Comparison of ENCODE assay signal across 14 cellular contexts in genomic region chr11:128326791-128327190, GRCh38.
DNase-seq lines count a peak whose midpoint lies in the region; ATAC-seq lines count a peak whose summit lies in the region.
"Had no signal": no experiment of that assay in that cellular context is flagged by ENCODE, and none has a peak within 500 bp of the region (broad histone marks: within the 10 kb centered on the region; RNA-seq: fewer than 3 reads in every experiment).

No MANE protein-coding gene starts in this region.

- intact Hi-C loops in activated CD4-positive, alpha-beta memory T cell treated with anti-CD3 and anti-CD28 coated beads for 36 hours (cut with micrococcal nuclease), result loop anchor here (5.0 to 10.0 kb wide), 2 partner anchors 99 to 298 kb away; no protein-coding TSS in a partner anchor

- CTCF ChIA-PET in activated CD4-positive, alpha-beta memory T cell treated with anti-CD3 and anti-CD28 coated beads for 36 hours (lab: Charles Lee), result interaction anchor here (1.1 to 6.9 kb wide), 3 partner anchors 11 to 36 kb away, joined by 3 to 53 read pairs (median 49); no protein-coding TSS in a partner anchor

- peaks cover 97% of the 10 kb centered on the region for H3K4me1 Mint-ChIP-seq in activated T-cell treated with anti-CD3 and anti-CD28 coated beads, Interleukin-2, amount 50 U/mL, for 4 hours (ENCODE audit: low read depth)
- peaks cover 95% of the 10 kb centered on the region for H3K4me1 Mint-ChIP-seq in activated CD4-positive, alpha-beta memory T cell treated with anti-CD3 and anti-CD28 coated beads for 36 hours (ENCODE audit: low read depth)
- peaks cover 98% of the 10 kb centered on the region for H3K4me1 Mint-ChIP-seq in activated naive CD8-positive, alpha-beta T cell treated with anti-CD3 and anti-CD28 coated beads, Interleukin-2, amount 50 U/mL, for 24 hours
- peaks cover 53 to 82% of the 10 kb centered on the region in 2 donors for H3K4me1 Mint-ChIP-seq in stimulated activated naive B cell treated with anti-CD40 and anti-IgM and Interleukin-4, amounts not matched to agents 10 μg/mL and 1 μg/mL and 100 μg/mL, for 72 hours

- H3K9me3 Mint-ChIP-seq in activated T-cell treated with anti-CD3 and anti-CD28 coated beads, Interleukin-2, amount 50 U/mL, for 4 hours, result no peaks in the 10 kb centered on the region
- no peaks in the 10 kb centered on the region for H3K9me3 Mint-ChIP-seq in activated CD4-positive, alpha-beta memory T cell treated with anti-CD3 and anti-CD28 coated beads for 36 hours
- no peaks in the 10 kb centered on the region for H3K9me3 Mint-ChIP-seq in activated naive CD8-positive, alpha-beta T cell treated with anti-CD3 and anti-CD28 coated beads, Interleukin-2, amount 50 U/mL, for 24 hours
- H3K9me3 Mint-ChIP-seq in stimulated activated naive B cell treated with anti-CD40 and anti-IgM and Interleukin-4, amounts not matched to agents 10 μg/mL and 1 μg/mL and 100 μg/mL, for 72 hours, result no peaks in the 10 kb centered on the region

- no peaks in the 10 kb centered on the region for H3K36me3 Mint-ChIP-seq in activated T-cell treated with anti-CD3 and anti-CD28 coated beads, Interleukin-2, amount 50 U/mL, for 4 hours (ENCODE audit: insufficient read depth)
- no peaks in the 10 kb centered on the region for H3K36me3 Mint-ChIP-seq in activated CD4-positive, alpha-beta memory T cell treated with anti-CD3 and anti-CD28 coated beads for 36 hours
- H3K36me3 Mint-ChIP-seq in activated naive CD8-positive, alpha-beta T cell treated with anti-CD3 and anti-CD28 coated beads, Interleukin-2, amount 50 U/mL, for 24 hours (ENCODE audit: low read depth), result peaks cover 4% of the 10 kb centered on the region
- H3K36me3 Mint-ChIP-seq in stimulated activated naive B cell treated with anti-CD40 and anti-IgM and Interleukin-4, amounts not matched to agents 10 μg/mL and 1 μg/mL and 100 μg/mL, for 72 hours, result no peaks in the 10 kb centered on the region

- peak in 1 of 2 donors; percentile 6 for ATAC-seq in activated T-cell treated with anti-CD3 and anti-CD28 coated beads, Interleukin-2, amount 50 U/mL, for 4 hours
- ATAC-seq in activated naive CD8-positive, alpha-beta T cell treated with anti-CD3 and anti-CD28 coated beads, Interleukin-2, amount 50 U/mL, for 24 hours, result peak; percentile 17
- ATAC-seq in stimulated activated naive B cell treated with anti-CD40 and anti-IgM and Interleukin-4, amounts not matched to agents 10 μg/mL and 1 μg/mL and 100 μg/mL, for 72 hours (replicated peaks), result no peak
- ATAC-seq: K562 had no signal

- no peak for DNase-seq in activated T-cell treated with anti-CD3 and anti-CD28 coated beads, Interleukin-2, amount 50 U/mL, for 4 hours
- DNase-seq in activated T-cell treated with anti-CD3 and anti-CD28 coated beads for 4 hours (no peak), NCI-H2107 treated with DMSO at 0.1 percent for 48 hours (lab: John Stamatoyannopoulos, UW; ENCODE audit: unreplicated experiment) (no peak)
- peak; percentile 50 for DNase-seq in activated CD4-positive, alpha-beta memory T cell treated with anti-CD3 and anti-CD28 coated beads for 36 hours
- no peak for DNase-seq in activated naive CD8-positive, alpha-beta T cell treated with anti-CD3 and anti-CD28 coated beads, Interleukin-2, amount 50 U/mL, for 24 hours
- no peak for DNase-seq in stimulated activated naive B cell treated with anti-CD40 and anti-IgM and Interleukin-4, amounts not matched to agents 10 μg/mL and 1 μg/mL and 100 μg/mL, for 72 hours
- DNase-seq in activated effector memory CD4-positive, alpha-beta T cell treated with anti-CD3 and anti-CD28 coated beads, Interleukin-2, amount 50 U/mL, for 16 hours, result no peak
- DNase-seq: Caco-2, dermis blood vessel endothelial cell, NCI-H187 treated with DMSO at 0.1 percent for 48 hours, NCI-H446, RPMI8226, tibial artery had no signal

- H3K4me3 Mint-ChIP-seq in activated T-cell treated with anti-CD3 and anti-CD28 coated beads, Interleukin-2, amount 50 U/mL, for 4 hours, result peak overlapping the region; percentile 27
- peak overlapping the region; percentile 31 for H3K4me3 Mint-ChIP-seq in activated CD4-positive, alpha-beta memory T cell treated with anti-CD3 and anti-CD28 coated beads for 36 hours
- peak overlapping the region; percentile 42 for H3K4me3 Mint-ChIP-seq in activated naive CD8-positive, alpha-beta T cell treated with anti-CD3 and anti-CD28 coated beads, Interleukin-2, amount 50 U/mL, for 24 hours
- H3K4me3 Mint-ChIP-seq in stimulated activated naive B cell treated with anti-CD40 and anti-IgM and Interleukin-4, amounts not matched to agents 10 μg/mL and 1 μg/mL and 100 μg/mL, for 72 hours, result no peak overlapping the region

- no peaks in the 10 kb centered on the region for H3K27me3 Mint-ChIP-seq in activated T-cell treated with anti-CD3 and anti-CD28 coated beads, Interleukin-2, amount 50 U/mL, for 4 hours (ENCODE audit: low read depth)
- H3K27me3 Mint-ChIP-seq in activated CD4-positive, alpha-beta memory T cell treated with anti-CD3 and anti-CD28 coated beads for 36 hours, result no peaks in the 10 kb centered on the region
- no peaks in the 10 kb centered on the region for H3K27me3 Mint-ChIP-seq in activated naive CD8-positive, alpha-beta T cell treated with anti-CD3 and anti-CD28 coated beads, Interleukin-2, amount 50 U/mL, for 24 hours
- no peaks in the 10 kb centered on the region for H3K27me3 Mint-ChIP-seq in stimulated activated naive B cell treated with anti-CD40 and anti-IgM and Interleukin-4, amounts not matched to agents 10 μg/mL and 1 μg/mL and 100 μg/mL, for 72 hours

- POLR2A ChIA-PET in activated CD4-positive, alpha-beta memory T cell treated with anti-CD3 and anti-CD28 coated beads for 36 hours (lab: Charles Lee), result interaction anchor here (1.0 to 8.4 kb wide), 4 partner anchors 17 to 301 kb away, joined by 3 to 93 read pairs (median 42); no protein-coding TSS in a partner anchor

- peak overlapping the region; percentile 94 for H3K27ac Mint-ChIP-seq in activated CD4-positive, alpha-beta memory T cell treated with anti-CD3 and anti-CD28 coated beads for 36 hours
- H3K27ac Mint-ChIP-seq in activated naive CD8-positive, alpha-beta T cell treated with anti-CD3 and anti-CD28 coated beads, Interleukin-2, amount 50 U/mL, for 24 hours, result peak overlapping the region; percentile 98
- H3K27ac Mint-ChIP-seq in stimulated activated naive B cell treated with anti-CD40 and anti-IgM and Interleukin-4, amounts not matched to agents 10 μg/mL and 1 μg/mL and 100 μg/mL, for 72 hours, result peak overlapping the region; percentile 33

Comparison
In these comparisons a context has a peak if more than half of its experiments do, and no peak if none do; other contexts are left out.
1. H3K4me3 Mint-ChIP-seq: peak in activated T-cell treated with anti-CD3 and anti-CD28 coated beads, Interleukin-2, amount 50 U/mL, for 4 hours (single experiment), activated CD4-positive, alpha-beta memory T cell treated with anti-CD3 and anti-CD28 coated beads for 36 hours (single experiment) and activated naive CD8-positive, alpha-beta T cell treated with anti-CD3 and anti-CD28 coated beads, Interleukin-2, amount 50 U/mL, for 24 hours (single experiment); none in stimulated activated naive B cell treated with anti-CD40 and anti-IgM and Interleukin-4, amounts not matched to agents 10 μg/mL and 1 μg/mL and 100 μg/mL, for 72 hours (0 of 2).
2. H3K27ac Mint-ChIP-seq: peak in every context shown above with its lines; median percentile 98 in activated naive CD8-positive, alpha-beta T cell treated with anti-CD3 and anti-CD28 coated beads, Interleukin-2, amount 50 U/mL, for 24 hours; 94 in activated CD4-positive, alpha-beta memory T cell treated with anti-CD3 and anti-CD28 coated beads for 36 hours; 33 in stimulated activated naive B cell treated with anti-CD40 and anti-IgM and Interleukin-4, amounts not matched to agents 10 μg/mL and 1 μg/mL and 100 μg/mL, for 72 hours.